13 cellular contexts compared by ENCODE assay signal in genomic region chr9:110994771-110995241, GRCh38. TPM values are rescaled to one million over a fixed set of nuclear protein-coding genes. Genes with fewer than 3 reads are reported as not detected.
DNase-seq lines count a peak whose midpoint lies in the region; ATAC-seq and TF ChIP-seq lines count a peak whose summit lies in the region.
"Had no signal": no experiment of that assay in that cellular context is flagged by ENCODE, and none has a peak within 500 bp of the region (broad histone marks: within the 10 kb centered on the region; RNA-seq: fewer than 3 reads in every experiment).

No MANE protein-coding gene starts in this region.

- peaks cover 5% of the 10 kb centered on the region for H3K9me3 Mint-ChIP-seq in HFFc6
- H3K9me3 Mint-ChIP-seq: activated naive CD8-positive, alpha-beta T cell treated with anti-CD3 and anti-CD28 coated beads, Interleukin-2, amount 10 ng/mL, durations not matched to agents 7 days and 5 days had no signal

- H3K36me3 ChIP-seq in ascending aorta = no peaks in the 10 kb centered on the region

- intact Hi-C loops in ascending aorta (cut with DNase I) = loop anchor here (5.0 kb wide), 1 partner anchor 42 kb away; the partner anchor contains the start of gene LPAR1

- H3K4me1 ChIP-seq in ascending aorta = peaks cover 0 to 26% of the 10 kb centered on the region in 2 donors

- H3K36me3 Mint-ChIP-seq in HFFc6 (ENCODE audit: low read depth) = peaks cover 54% of the 10 kb centered on the region
- H3K36me3 Mint-ChIP-seq: activated naive CD8-positive, alpha-beta T cell treated with anti-CD3 and anti-CD28 coated beads, Interleukin-2, amount 10 ng/mL, durations not matched to agents 7 days and 5 days had no signal

- H3K4me3 ChIP-seq in ascending aorta = no peak overlapping the region

- ATAC-seq in stimulated activated naive CD8-positive, alpha-beta T cell treated with anti-CD3 and anti-CD28 coated beads, Interleukin-15, Interleukin-2, amounts not matched to agents 100 U/mL and 50 U/mL, for 24 hours = no peak

- peak; percentile 49 for DNase-seq in AG08395 (ENCODE audit: low spot score)
- peak; percentile 30 for DNase-seq in HFFc6
- no peak for DNase-seq in ascending aorta (ENCODE audit: low spot score in 2 of 2)
- DNase-seq in midbrain (lab: John Stamatoyannopoulos, UW) = peak; percentile 30
- DNase-seq in hepatic stellate cell (ENCODE audit: low spot score) = no peak
- DNase-seq in GM10266 (ENCODE audit: extremely low spot score) = no peak
- DNase-seq in stimulated activated naive CD8-positive, alpha-beta T cell treated with anti-CD3 and anti-CD28 coated beads, Interleukin-15, Interleukin-2, amounts not matched to agents 100 U/mL and 50 U/mL, for 24 hours = no peak
- DNase-seq in NCI-H2196 treated with DMSO at 0.1 percent for 48 hours (lab: John Stamatoyannopoulos, UW; ENCODE audit: unreplicated experiment) = no peak
- DNase-seq: activated CD4-positive, alpha-beta T cell treated with anti-CD3 and anti-CD28 coated beads, Interleukin-2, amount 50 U/mL, for 1 hour; activated naive CD8-positive, alpha-beta T cell treated with anti-CD3 and anti-CD28 coated beads, Interleukin-2, amount 10 ng/mL, durations not matched to agents 7 days and 5 days; kidney; NCI-H2171 treated with DMSO at 0.1 percent for 48 hours; SHP77 treated with DMSO at 0.1 percent for 48 hours had no signal

- TF ChIP-seq CTCF in HFFc6 (IDR thresholded peaks at IDR 0.05) (no peak), ascending aorta (IDR thresholded peaks at IDR 0.05) (no peak), GM10266 (IDR thresholded peaks at IDR 0.05; ENCODE audit: control insufficient read depth, insufficient read depth, low read depth, missing control alignments) (no peak)

- H3K27me3 ChIP-seq in ascending aorta = no peaks in the 10 kb centered on the region

- H3K4me1 Mint-ChIP-seq in HFFc6 (ENCODE audit: low read depth) = peaks cover 85% of the 10 kb centered on the region
- H3K4me1 Mint-ChIP-seq: activated naive CD8-positive, alpha-beta T cell treated with anti-CD3 and anti-CD28 coated beads, Interleukin-2, amount 10 ng/mL, durations not matched to agents 7 days and 5 days had no signal

- H3K9me3 ChIP-seq in ascending aorta = no peaks in the 10 kb centered on the region

- peak overlapping the region; percentile 10 to 67 for H3K27ac ChIP-seq in ascending aorta

- H3K4me3 Mint-ChIP-seq in HFFc6 = peak overlapping the region; percentile 60
- H3K4me3 Mint-ChIP-seq: activated naive CD8-positive, alpha-beta T cell treated with anti-CD3 and anti-CD28 coated beads, Interleukin-2, amount 10 ng/mL, durations not matched to agents 7 days and 5 days had no signal

- H3K27ac Mint-ChIP-seq in HFFc6 = peak overlapping the region; percentile 72
- H3K27ac Mint-ChIP-seq: activated naive CD8-positive, alpha-beta T cell treated with anti-CD3 and anti-CD28 coated beads, Interleukin-2, amount 10 ng/mL, durations not matched to agents 7 days and 5 days had no signal

- no peaks in the 10 kb centered on the region; the same call in 1 of the 2 replicates for H3K27me3 Mint-ChIP-seq in HFFc6 (ENCODE audit: insufficient read depth)
- H3K27me3 Mint-ChIP-seq: activated naive CD8-positive, alpha-beta T cell treated with anti-CD3 and anti-CD28 coated beads, Interleukin-2, amount 10 ng/mL, durations not matched to agents 7 days and 5 days had no signal

RNA-seq across cellular contexts. Expression of gene LPAR1, which starts 43.5 kb away (rescaled TPM):
- total RNA-seq in HFFc6 (2021; fragmentation: NEBNext Ultra II Directional; extraction: Animal tissue kit (Norgen Biotek cat#: 25700)) = 100 to 1,000 TPM in 4 of 6 experiments, 10 to 100 TPM in 2; 70.6 to 148 (median 123) TPM
- total RNA-seq in ascending aorta = 35.4 TPM

Comparison
In these comparisons a context has a peak if more than half of its experiments do, and no peak if none do; other contexts are left out.
1. DNase-seq: peak in AG08395 (single experiment), HFFc6 (single experiment) and midbrain (single experiment); none in ascending aorta (0 of 2), hepatic stellate cell (single experiment), GM10266 (single experiment), stimulated activated naive CD8-positive, alpha-beta T cell treated with anti-CD3 and anti-CD28 coated beads, Interleukin-15, Interleukin-2, amounts not matched to agents 100 U/mL and 50 U/mL, for 24 hours (single experiment) and NCI-H2196 treated with DMSO at 0.1 percent for 48 hours (single experiment).